In genomic region chr3:131547585-131547984, GRCh38 we compare ENCODE assay signal across 25 cellular contexts.
"Had no signal": no experiment of that assay in that cellular context is flagged by ENCODE, and none has a peak within 500 bp of the region (broad histone marks: within the 10 kb centered on the region; RNA-seq: fewer than 3 reads in every experiment).

No MANE protein-coding gene starts in this region.

- H3K4me2 ChIP-seq: neural progenitor cell had no signal

- DNase-seq: natural killer cell; occipital lobe; ovary; posterior cingulate gyrus; psoas muscle; right cardiac atrium; right lobe of liver; sigmoid colon; small intestine; stimulated activated CD4-positive, alpha-beta T cell treated with anti-CD3 and anti-CD28 coated beads, Interleukin-15, amount 100 ng/mL, for 24 hours; stimulated activated CD4-positive, alpha-beta T cell treated with anti-CD3 and anti-CD28 coated beads, Interleukin-2, amount 100 ng/mL, for 24 hours; stimulated activated CD4-positive, alpha-beta T cell treated with anti-CD3 and anti-CD28 coated beads, Interleukin-2, amount 100 ng/mL, for 48 hours; stimulated activated CD4-positive, alpha-beta T cell treated with anti-CD3 and anti-CD28 coated beads, Interleukin-4, amount 100 ng/mL, for 24 hours; stimulated activated naive B cell treated with anti-CD40 and anti-IgM and Interleukin-4, amounts not matched to agents 10 μg/mL and 1 μg/mL and 100 μg/mL, for 72 hours; stimulated activated naive CD4-positive, alpha-beta T cell treated with Interleukin-2 at 50 U/mL for 16 hours; stomach; thyroid gland; trophoblast cell; upper lobe of left lung had no signal

- H3K36me3 ChIP-seq: neural progenitor cell, ovary, right lobe of liver, sigmoid colon, stomach, thoracic aorta, thyroid gland, tibial nerve, upper lobe of left lung, vagina had no signal

- H3K27ac ChIP-seq: neural progenitor cell, ovary, parathyroid adenoma, psoas muscle, right lobe of liver, sigmoid colon, stomach, thoracic aorta, thyroid gland, tibial nerve, upper lobe of left lung, vagina had no signal

- H3K27me3 ChIP-seq: neural progenitor cell, ovary, right lobe of liver, sigmoid colon, stomach, thyroid gland, tibial nerve, upper lobe of left lung, vagina had no signal

- ATAC-seq: natural killer cell; psoas muscle; right cardiac atrium; right lobe of liver; stimulated activated effector memory CD8-positive, alpha-beta T cell treated with anti-CD3 and anti-CD28 coated beads, Interleukin-12 subunit alpha, Interleukin-12 subunit beta, amount 100 ng/mL, for 72 hours; stimulated activated naive B cell treated with anti-CD40 and anti-IgM and Interleukin-4, amounts not matched to agents 10 μg/mL and 1 μg/mL and 100 μg/mL, for 72 hours had no signal

- H3K79me2 ChIP-seq: parathyroid adenoma had no signal

- H3K9ac ChIP-seq: neural progenitor cell, parathyroid adenoma had no signal

- H3K4me1 ChIP-seq: parathyroid adenoma, psoas muscle, tibial nerve, upper lobe of left lung had no signal

- H3K4me3 ChIP-seq: neural progenitor cell, ovary, psoas muscle, right lobe of liver, sigmoid colon, stomach, thoracic aorta, thyroid gland, tibial nerve, upper lobe of left lung, vagina had no signal
